1 cellular context compared by ENCODE assay signal in genomic region chr2:120765911-120766757, GRCh38.
TF ChIP-seq lines count a peak whose summit lies in the region.

No MANE protein-coding gene starts in this region.

TF ChIP-seq in GM23338, 12 proteins besides CTCF, POLR2A, EP300 and RAD21 (continued from another document):
- TF ChIP-seq, protein P1, sequence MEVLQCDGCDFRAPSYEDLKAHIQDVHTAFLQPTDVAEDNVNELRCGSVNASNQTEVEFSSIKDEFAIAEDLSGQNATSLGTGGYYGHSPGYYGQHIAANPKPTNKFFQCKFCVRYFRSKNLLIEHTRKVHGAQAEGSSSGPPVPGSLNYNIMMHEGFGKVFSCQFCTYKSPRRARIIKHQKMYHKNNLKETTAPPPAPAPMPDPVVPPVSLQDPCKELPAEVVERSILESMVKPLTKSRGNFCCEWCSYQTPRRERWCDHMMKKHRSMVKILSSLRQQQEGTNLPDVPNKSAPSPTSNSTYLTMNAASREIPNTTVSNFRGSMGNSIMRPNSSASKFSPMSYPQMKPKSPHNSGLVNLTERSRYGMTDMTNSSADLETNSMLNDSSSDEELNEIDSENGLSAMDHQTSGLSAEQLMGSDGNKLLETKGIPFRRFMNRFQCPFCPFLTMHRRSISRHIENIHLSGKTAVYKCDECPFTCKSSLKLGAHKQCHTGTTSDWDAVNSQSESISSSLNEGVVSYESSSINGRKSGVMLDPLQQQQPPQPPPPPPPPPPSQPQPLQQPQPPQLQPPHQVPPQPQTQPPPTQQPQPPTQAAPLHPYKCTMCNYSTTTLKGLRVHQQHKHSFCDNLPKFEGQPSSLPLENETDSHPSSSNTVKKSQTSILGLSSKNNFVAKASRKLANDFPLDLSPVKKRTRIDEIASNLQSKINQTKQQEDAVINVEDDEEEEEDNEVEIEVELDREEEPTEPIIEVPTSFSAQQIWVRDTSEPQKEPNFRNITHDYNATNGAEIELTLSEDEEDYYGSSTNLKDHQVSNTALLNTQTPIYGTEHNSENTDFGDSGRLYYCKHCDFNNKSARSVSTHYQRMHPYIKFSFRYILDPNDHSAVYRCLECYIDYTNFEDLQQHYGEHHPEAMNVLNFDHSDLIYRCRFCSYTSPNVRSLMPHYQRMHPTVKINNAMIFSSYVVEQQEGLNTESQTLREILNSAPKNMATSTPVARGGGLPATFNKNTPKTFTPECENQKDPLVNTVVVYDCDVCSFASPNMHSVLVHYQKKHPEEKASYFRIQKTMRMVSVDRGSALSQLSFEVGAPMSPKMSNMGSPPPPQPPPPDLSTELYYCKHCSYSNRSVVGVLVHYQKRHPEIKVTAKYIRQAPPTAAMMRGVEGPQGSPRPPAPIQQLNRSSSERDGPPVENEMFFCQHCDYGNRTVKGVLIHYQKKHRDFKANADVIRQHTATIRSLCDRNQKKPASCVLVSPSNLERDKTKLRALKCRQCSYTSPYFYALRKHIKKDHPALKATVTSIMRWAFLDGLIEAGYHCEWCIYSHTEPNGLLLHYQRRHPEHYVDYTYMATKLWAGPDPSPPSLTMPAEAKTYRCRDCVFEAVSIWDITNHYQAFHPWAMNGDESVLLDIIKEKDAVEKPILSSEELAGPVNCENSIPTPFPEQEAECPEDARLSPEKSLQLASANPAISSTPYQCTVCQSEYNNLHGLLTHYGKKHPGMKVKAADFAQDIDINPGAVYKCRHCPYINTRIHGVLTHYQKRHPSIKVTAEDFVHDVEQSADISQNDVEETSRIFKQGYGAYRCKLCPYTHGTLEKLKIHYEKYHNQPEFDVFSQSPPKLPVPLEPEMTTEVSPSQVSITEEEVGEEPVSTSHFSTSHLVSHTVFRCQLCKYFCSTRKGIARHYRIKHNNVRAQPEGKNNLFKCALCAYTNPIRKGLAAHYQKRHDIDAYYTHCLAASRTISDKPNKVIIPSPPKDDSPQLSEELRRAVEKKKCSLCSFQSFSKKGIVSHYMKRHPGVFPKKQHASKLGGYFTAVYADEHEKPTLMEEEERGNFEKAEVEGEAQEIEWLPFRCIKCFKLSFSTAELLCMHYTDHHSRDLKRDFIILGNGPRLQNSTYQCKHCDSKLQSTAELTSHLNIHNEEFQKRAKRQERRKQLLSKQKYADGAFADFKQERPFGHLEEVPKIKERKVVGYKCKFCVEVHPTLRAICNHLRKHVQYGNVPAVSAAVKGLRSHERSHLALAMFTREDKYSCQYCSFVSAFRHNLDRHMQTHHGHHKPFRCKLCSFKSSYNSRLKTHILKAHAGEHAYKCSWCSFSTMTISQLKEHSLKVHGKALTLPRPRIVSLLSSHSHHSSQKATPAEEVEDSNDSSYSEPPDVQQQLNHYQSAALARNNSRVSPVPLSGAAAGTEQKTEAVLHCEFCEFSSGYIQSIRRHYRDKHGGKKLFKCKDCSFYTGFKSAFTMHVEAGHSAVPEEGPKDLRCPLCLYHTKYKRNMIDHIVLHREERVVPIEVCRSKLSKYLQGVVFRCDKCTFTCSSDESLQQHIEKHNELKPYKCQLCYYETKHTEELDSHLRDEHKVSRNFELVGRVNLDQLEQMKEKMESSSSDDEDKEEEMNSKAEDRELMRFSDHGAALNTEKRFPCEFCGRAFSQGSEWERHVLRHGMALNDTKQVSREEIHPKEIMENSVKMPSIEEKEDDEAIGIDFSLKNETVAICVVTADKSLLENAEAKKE (CRISPR knock-in tag; IDR thresholded peaks at IDR 0.05), result no peak
